In the genomic region with DNA sequence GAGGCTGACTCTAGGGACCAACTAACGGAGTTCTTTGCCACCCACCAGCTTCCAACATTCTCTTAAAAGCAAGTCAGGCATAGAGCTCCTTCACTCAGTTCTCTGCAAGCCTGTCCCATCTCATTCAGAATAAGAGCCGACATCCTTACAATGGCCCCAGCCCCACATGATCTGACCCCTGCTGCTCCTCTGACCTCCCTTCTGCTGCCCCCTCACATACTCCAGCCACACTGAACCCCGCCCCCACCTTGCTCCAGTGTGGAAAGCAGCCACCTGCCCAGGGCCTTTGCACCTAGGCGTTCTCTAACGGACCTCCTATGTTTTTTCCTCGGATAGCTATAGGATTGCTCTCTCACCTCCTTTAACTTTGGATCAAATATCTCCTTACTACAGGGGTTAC, we compare ENCODE assay signal across 20 cellular contexts.
DNase-seq lines count a peak whose midpoint lies in the region; ATAC-seq and TF ChIP-seq lines count a peak whose summit lies in the region.
"Had no signal": no experiment of that assay in that cellular context is flagged by ENCODE, and none has a peak within 500 bp of the region (broad histone marks: within the 10 kb centered on the region; RNA-seq: fewer than 3 reads in every experiment).

No MANE protein-coding gene starts in this region.

- no TSS peak for BruUV-seq in OCI-LY7 (replicated peaks; lab: Mats Ljungman, UMichigan)

- H3K4me3 Mint-ChIP-seq in H9, result no peak overlapping the region
- H3K4me3 Mint-ChIP-seq in endodermal cell, result no peak overlapping the region
- no peak overlapping the region for H3K4me3 Mint-ChIP-seq in neural progenitor cell
- no peak overlapping the region for H3K4me3 Mint-ChIP-seq in stimulated activated effector memory CD8-positive, alpha-beta T cell treated with anti-CD3 and anti-CD28 coated beads, Interleukin-12 subunit alpha, Interleukin-12 subunit beta, amount 100 ng/mL, for 72 hours
- H3K4me3 Mint-ChIP-seq: CD4-positive, alpha-beta T cell; HFFc6; IgD-negative memory B cell had no signal

- H3K4me3 ChIP-seq in endodermal cell (ENCODE audit: low read length) (no peak overlapping the region), neural progenitor cell (no peak overlapping the region), Peyer's patch (no peak overlapping the region), OCI-LY7 (ENCODE audit: low read depth, low read length, poor library complexity, severe bottlenecking) (no peak overlapping the region), breast epithelium (no peak overlapping the region)
- H3K4me3 ChIP-seq: GM12878 had no signal

- H3K23ac ChIP-seq in H9 (ENCODE audit: insufficient read length, low read depth, low read length), result no peak overlapping the region

- no peak overlapping the region for H2BK20ac ChIP-seq in H9 (ENCODE audit: low read depth, low read length, poor library complexity, severe bottlenecking)

- no peaks in the 10 kb centered on the region for H3K79me2 ChIP-seq in H9 (ENCODE audit: insufficient read depth, low read length)
- H3K79me2 ChIP-seq in neural progenitor cell (ENCODE audit: low read depth), result no peaks in the 10 kb centered on the region
- no peaks in the 10 kb centered on the region for H3K79me2 ChIP-seq in OCI-LY7 (ENCODE audit: insufficient read depth, low read depth, low read length)

- H3K23me2 ChIP-seq in H9 (ENCODE audit: insufficient read length, low read depth, low read length, poor library complexity, severe bottlenecking), result no peaks in the 10 kb centered on the region

- CTCF ChIA-PET in OCI-LY7 (lab: Charles Lee; ENCODE audit: unreplicated experiment), result no interaction called here

- TF ChIP-seq CTCF in H9 (conservative IDR thresholded peaks at IDR 0.05) (no peak), endodermal cell (conservative IDR thresholded peaks at IDR 0.05) (no peak), neural progenitor cell (IDR thresholded peaks at IDR 0.05) (no peak), Peyer's patch (IDR thresholded peaks at IDR 0.05) (no peak), OCI-LY7 (conservative IDR thresholded peaks at IDR 0.05; ENCODE audit: low read length) (no peak), breast epithelium (IDR thresholded peaks at IDR 0.05) (no peak)

- H3K79me1 ChIP-seq in H9 (ENCODE audit: insufficient read depth, low read depth, low read length, poor library complexity, severe bottlenecking), result no peaks in the 10 kb centered on the region

- no peak overlapping the region for H2BK120ac ChIP-seq in H9 (ENCODE audit: low read depth, low read length, poor library complexity, severe bottlenecking)

- H2BK15ac ChIP-seq in H9 (ENCODE audit: low read depth, low read length), result no peak overlapping the region

- H3K9ac ChIP-seq in H9 (ENCODE audit: extremely low read depth, insufficient read length, low read length), result no peak overlapping the region
- no peak overlapping the region for H3K9ac ChIP-seq in endodermal cell (ENCODE audit: extremely low read depth, low read length, poor library complexity, severe bottlenecking)
- H3K9ac ChIP-seq in neural progenitor cell, result no peak overlapping the region

- H3K4me1 Mint-ChIP-seq in H9 (peaks cover 0 to 6% of the 10 kb centered on the region in 2 experiments; a peak in 1 of 4 replicates), endodermal cell (no peaks in the 10 kb centered on the region), neural progenitor cell (peaks cover 27% of the 10 kb centered on the region)
- no peaks in the 10 kb centered on the region for H3K4me1 Mint-ChIP-seq in stimulated activated effector memory CD8-positive, alpha-beta T cell treated with anti-CD3 and anti-CD28 coated beads, Interleukin-12 subunit alpha, Interleukin-12 subunit beta, amount 100 ng/mL, for 72 hours
- H3K4me1 Mint-ChIP-seq: IgD-negative memory B cell had no signal

- H3K4ac ChIP-seq in H9 (ENCODE audit: low read depth, low read length), result no peak overlapping the region

- H3K27ac ChIP-seq in H9 (ENCODE audit: insufficient read length, low read depth, low read length), result no peak overlapping the region
- H3K27ac ChIP-seq in endodermal cell (ENCODE audit: low read depth, low read length), result no peak overlapping the region
- H3K27ac ChIP-seq in neural progenitor cell, result no peak overlapping the region
- no peak overlapping the region for H3K27ac ChIP-seq in Peyer's patch
- H3K27ac ChIP-seq in OCI-LY7 (ENCODE audit: low read depth, low read length, poor library complexity, severe bottlenecking), result no peak overlapping the region
- H3K27ac ChIP-seq in breast epithelium, result no peak overlapping the region
- H3K27ac ChIP-seq: C4-2B had no signal

- no peak for ATAC-seq in stimulated activated effector memory CD8-positive, alpha-beta T cell treated with anti-CD3 and anti-CD28 coated beads, Interleukin-12 subunit alpha, Interleukin-12 subunit beta, amount 100 ng/mL, for 72 hours
- ATAC-seq: GM12878, HCT116, HepG2 had no signal

- H3K18ac ChIP-seq in H9 (ENCODE audit: insufficient read length, low read depth, low read length), result no peak overlapping the region

- no peak overlapping the region for H2AK5ac ChIP-seq in H9 (ENCODE audit: insufficient read length, low read length)

- H3K14ac ChIP-seq in H9 (ENCODE audit: insufficient read depth, low read length), result no peak overlapping the region

- no peak overlapping the region for H3K56ac ChIP-seq in H9 (ENCODE audit: insufficient read length, low read depth, low read length)

- H4K8ac ChIP-seq in H9 (replicated peaks; ENCODE audit: insufficient read length, low read depth, low read length), result no peak overlapping the region

- POLR2A ChIA-PET in OCI-LY7 (lab: Charles Lee), result interaction anchor here (0.5 kb wide), 2 partner anchors 33 to 224 kb away, joined by 3 to 10 read pairs; no protein-coding TSS in a partner anchor

- no peak overlapping the region for H3T11ph ChIP-seq in H9 (ENCODE audit: low read length)

- H3K27ac Mint-ChIP-seq in H9 (no peak overlapping the region; a peak in 1 of 7 replicates), endodermal cell (no peak overlapping the region), neural progenitor cell (no peak overlapping the region)
- H3K27ac Mint-ChIP-seq in stimulated activated effector memory CD8-positive, alpha-beta T cell treated with anti-CD3 and anti-CD28 coated beads, Interleukin-12 subunit alpha, Interleukin-12 subunit beta, amount 100 ng/mL, for 72 hours, result no peak overlapping the region
- H3K27ac Mint-ChIP-seq: CD4-positive, alpha-beta T cell; HFFc6; IgD-negative memory B cell had no signal

- no peak overlapping the region for H2BK12ac ChIP-seq in H9 (ENCODE audit: insufficient read length, low read depth, low read length)

- H3K4me1 ChIP-seq in H9 (ENCODE audit: insufficient read depth, low read length) (no peaks in the 10 kb centered on the region; the same call in 1 of the 2 replicates), endodermal cell (ENCODE audit: control insufficient read depth, insufficient read depth, low read length) (no peaks in the 10 kb centered on the region), neural progenitor cell (peaks cover 12% of the 10 kb centered on the region), Peyer's patch (no peaks in the 10 kb centered on the region), OCI-LY7 (ENCODE audit: insufficient read depth, low read length, poor library complexity, severe bottlenecking) (no peaks in the 10 kb centered on the region), breast epithelium (no peaks in the 10 kb centered on the region)

- DNase-seq in H9 (peak; percentile 53), endodermal cell (peak; percentile 53), neural progenitor cell (ENCODE audit: low spot score) (peak; percentile 24), Peyer's patch (no peak), OCI-LY7 (ENCODE audit: low spot score) (no peak), breast epithelium (ENCODE audit: low spot score in 2 of 2) (no peak)
- no peak for DNase-seq in stimulated activated effector memory CD8-positive, alpha-beta T cell treated with anti-CD3 and anti-CD28 coated beads, Interleukin-12 subunit alpha, Interleukin-12 subunit beta, amount 100 ng/mL, for 72 hours (ENCODE audit: low spot score in 2 of 2)
- DNase-seq: ACHN; AML-193; CD4-positive, alpha-beta T cell; DMS153; DMS79; GF-D8; HFFc6; KG1 had no signal

- no peaks in the 10 kb centered on the region for H3K27me3 Mint-ChIP-seq in H9 (ENCODE audit: low read depth)
- H3K27me3 Mint-ChIP-seq in endodermal cell (ENCODE audit: insufficient read depth), result no peaks in the 10 kb centered on the region
- H3K27me3 Mint-ChIP-seq in neural progenitor cell (ENCODE audit: insufficient read depth, low read depth), result no peaks in the 10 kb centered on the region
- H3K27me3 Mint-ChIP-seq: CD4-positive, alpha-beta T cell; IgD-negative memory B cell had no signal

- H2AFZ ChIP-seq in H9 (ENCODE audit: low read length) (no peak overlapping the region), neural progenitor cell (replicated peaks) (no peak overlapping the region), OCI-LY7 (ENCODE audit: low read length) (no peak overlapping the region)

- H3K36me3 Mint-ChIP-seq in H9 (ENCODE audit: insufficient read depth in 1 of 3, low read depth in 3 of 3) (no peaks in the 10 kb centered on the region; a peak in 1 of 7 replicates), endodermal cell (ENCODE audit: low read depth) (no peaks in the 10 kb centered on the region), neural progenitor cell (no peaks in the 10 kb centered on the region)
- H3K36me3 Mint-ChIP-seq in stimulated activated effector memory CD8-positive, alpha-beta T cell treated with anti-CD3 and anti-CD28 coated beads, Interleukin-12 subunit alpha, Interleukin-12 subunit beta, amount 100 ng/mL, for 72 hours, result no peaks in the 10 kb centered on the region
- H3K36me3 Mint-ChIP-seq: IgD-negative memory B cell had no signal

- TF ChIP-seq POLR2A in Peyer's patch (IDR thresholded peaks at IDR 0.05) (no peak), breast epithelium (IDR thresholded peaks at IDR 0.05) (no peak)

- H3K27me3 ChIP-seq in H9 (ENCODE audit: insufficient read depth, low read length), result no peaks in the 10 kb centered on the region
- H3K27me3 ChIP-seq in endodermal cell (ENCODE audit: control insufficient read depth, insufficient read depth, low read length, poor library complexity, severe bottlenecking), result no peaks in the 10 kb centered on the region
- no peaks in the 10 kb centered on the region for H3K27me3 ChIP-seq in neural progenitor cell
- no peaks in the 10 kb centered on the region for H3K27me3 ChIP-seq in Peyer's patch
- no peaks in the 10 kb centered on the region for H3K27me3 ChIP-seq in breast epithelium

- no peaks in the 10 kb centered on the region for H4K20me1 ChIP-seq in H9 (ENCODE audit: control insufficient read depth, insufficient read depth, insufficient read length)
- H4K20me1 ChIP-seq in neural progenitor cell (ENCODE audit: low read depth), result no peaks in the 10 kb centered on the region
- no peaks in the 10 kb centered on the region for H4K20me1 ChIP-seq in OCI-LY7 (ENCODE audit: insufficient read depth, low read length)

- no peak overlapping the region for H4K91ac ChIP-seq in H9 (ENCODE audit: insufficient read length, low read depth, low read length)

- H3F3A ChIP-seq in neural progenitor cell (ENCODE audit: low read depth), result peaks cover 2% of the 10 kb centered on the region

- no CpG with 5 or more reads among the region's 6 CpGs for WGBS in H9 (ENCODE audit: extremely low coverage, insufficient read length, low lambda C conversion rate)
- 91% methylated on average over 5 to 6 of the region's 6 CpGs for WGBS in endodermal cell (ENCODE audit: insufficient coverage in 1 of 2, insufficient read length in 1 of 2), 2 experiments

- H3K4me2 ChIP-seq in H9 (ENCODE audit: insufficient read depth, insufficient read length, low read length) (no peak overlapping the region), neural progenitor cell (no peak overlapping the region), OCI-LY7 (ENCODE audit: low read length) (no peak overlapping the region)

- H3K36me3 ChIP-seq in endodermal cell (ENCODE audit: control insufficient read depth, insufficient read depth, low read length) (no peaks in the 10 kb centered on the region), neural progenitor cell (no peaks in the 10 kb centered on the region), Peyer's patch (no peaks in the 10 kb centered on the region), OCI-LY7 (ENCODE audit: insufficient read depth, low read length) (no peaks in the 10 kb centered on the region), breast epithelium (no peaks in the 10 kb centered on the region)

- no peak overlapping the region for H2BK5ac ChIP-seq in H9 (ENCODE audit: insufficient read length, low read length)

- H4K5ac ChIP-seq in H9 (ENCODE audit: insufficient read length, low read depth, low read length), result no peak overlapping the region

- H3K9me2 ChIP-seq in OCI-LY7 (ENCODE audit: insufficient read depth, low read length), result no peaks in the 10 kb centered on the region

- no peaks in the 10 kb centered on the region for H3K9me3 ChIP-seq in H9 (ENCODE audit: control insufficient read depth, low read depth, low read length)
- H3K9me3 ChIP-seq in endodermal cell (ENCODE audit: control insufficient read depth, low read length), result no peaks in the 10 kb centered on the region
- no peaks in the 10 kb centered on the region for H3K9me3 ChIP-seq in neural progenitor cell (ENCODE audit: low read depth)
- H3K9me3 ChIP-seq in Peyer's patch, result no peaks in the 10 kb centered on the region
- H3K9me3 ChIP-seq in OCI-LY7 (ENCODE audit: low read length), result no peaks in the 10 kb centered on the region
- no peaks in the 10 kb centered on the region for H3K9me3 ChIP-seq in breast epithelium

- H3K9me3 Mint-ChIP-seq in H9, result no peaks in the 10 kb centered on the region
- no peaks in the 10 kb centered on the region for H3K9me3 Mint-ChIP-seq in endodermal cell
- no peaks in the 10 kb centered on the region for H3K9me3 Mint-ChIP-seq in neural progenitor cell
- H3K9me3 Mint-ChIP-seq in stimulated activated effector memory CD8-positive, alpha-beta T cell treated with anti-CD3 and anti-CD28 coated beads, Interleukin-12 subunit alpha, Interleukin-12 subunit beta, amount 100 ng/mL, for 72 hours, result no peaks in the 10 kb centered on the region
- H3K9me3 Mint-ChIP-seq: CD4-positive, alpha-beta T cell; HFFc6; IgD-negative memory B cell had no signal

- intact Hi-C loops in OCI-LY7 (cut with micrococcal nuclease; ENCODE audit: unreplicated experiment), result no loop called here
- intact Hi-C loops in breast epithelium (cut with DNase I; ENCODE audit: low total_unique reads), result no loop called here

Comparison
In these comparisons a context has a peak if more than half of its experiments do, and no peak if none do; other contexts are left out.
1. DNase-seq: peak in H9 (single experiment), endodermal cell (single experiment) and neural progenitor cell (single experiment); none in stimulated activated effector memory CD8-positive, alpha-beta T cell treated with anti-CD3 and anti-CD28 coated beads, Interleukin-12 subunit alpha, Interleukin-12 subunit beta, amount 100 ng/mL, for 72 hours (0 of 2), Peyer's patch (0 of 3), OCI-LY7 (single experiment) and breast epithelium (0 of 2).